Comparison of ENCODE assay signal across 22 cellular contexts in genomic region chr7:129911790-129912189, GRCh38. TPM values are rescaled to one million over a fixed set of nuclear protein-coding genes. Genes with fewer than 3 reads are reported as not detected.
A peak's percentile ranks its signal among the peaks of the same experiment; 100 is the strongest.
DNase-seq lines count a peak whose midpoint lies in the region; ATAC-seq, FAIRE-seq and TF ChIP-seq lines count a peak whose summit lies in the region.
"Had no signal": no experiment of that assay in that cellular context is flagged by ENCODE, and none has a peak within 500 bp of the region (broad histone marks: within the 10 kb centered on the region; RNA-seq: fewer than 3 reads in every experiment).

No MANE protein-coding gene starts in this region.

- CTCF ChIA-PET in SK-N-SH (lab: Yijun Ruan, JAX) (no interaction called here), IMR-90 (lab: Yijun Ruan, JAX) (no interaction called here)
- CTCF ChIA-PET in naive thymus-derived CD4-positive, alpha-beta T cell (lab: Charles Lee) = no interaction called here

- peaks cover 10 to 39% of the 10 kb centered on the region in 2 experiments for H3K4me1 ChIP-seq in SK-N-SH (ENCODE audit: control insufficient read depth in 1 of 2, insufficient read depth in 2 of 2, low read depth in 1 of 2, low read length in 1 of 2)
- H3K4me1 ChIP-seq in IMR-90 (ENCODE audit: control insufficient read depth, insufficient read depth, low read length) = peaks cover 6% of the 10 kb centered on the region
- peaks cover 23% of the 10 kb centered on the region for H3K4me1 ChIP-seq in astrocyte (ENCODE audit: insufficient read depth, low read length)
- H3K4me1 ChIP-seq in naive thymus-derived CD4-positive, alpha-beta T cell (ENCODE audit: control insufficient read depth in 2 of 2, insufficient read depth in 2 of 2, low read length in 2 of 2) = peaks cover 34 to 54% of the 10 kb centered on the region in 2 donors
- H3K4me1 ChIP-seq: SJSA1 had no signal

- no peak for FAIRE-seq in astrocyte (lab: Jason Lieb, UNC)

- no peak overlapping the region for H2BK15ac ChIP-seq in IMR-90 (ENCODE audit: low read depth, low read length)

- no peak for TF ChIP-seq POLR2A in IMR-90 (IDR thresholded peaks at IDR 0.05; ENCODE audit: low read depth, low read length)

- H3K27ac ChIP-seq in SK-N-SH (ENCODE audit: low read depth in 2 of 2, low read length in 1 of 2) (no peak overlapping the region), IMR-90 (ENCODE audit: insufficient read depth, low read length) (no peak overlapping the region), astrocyte (ENCODE audit: low read depth, low read length) (no peak overlapping the region)
- no peak overlapping the region for H3K27ac ChIP-seq in naive thymus-derived CD4-positive, alpha-beta T cell (ENCODE audit: low read depth, low read length)
- H3K27ac ChIP-seq: 22Rv1, PC-9, SJSA1 had no signal

- no peaks in the 10 kb centered on the region for H3K9me3 Mint-ChIP-seq in astrocyte (ENCODE audit: unreplicated experiment)
- H3K9me3 Mint-ChIP-seq in naive thymus-derived CD4-positive, alpha-beta T cell = peaks cover 0 to 8% (median 0%) of the 10 kb centered on the region in 11 donors

- H3K23ac ChIP-seq in IMR-90 (ENCODE audit: low read depth, low read length) = no peak overlapping the region

- H3K4me3 ChIP-seq in SK-N-SH (ENCODE audit: low read depth in 2 of 2, low read length in 1 of 2) (no peak overlapping the region), IMR-90 (ENCODE audit: insufficient read depth, low read depth, low read length) (no peak overlapping the region), astrocyte (ENCODE audit: insufficient read depth, low read depth, low read length) (no peak overlapping the region)
- H3K4me3 ChIP-seq in naive thymus-derived CD4-positive, alpha-beta T cell (ENCODE audit: low read length) = no peak overlapping the region
- H3K4me3 ChIP-seq: GM12878, MG63, PC-9, SJSA1 had no signal

- H4K5ac ChIP-seq in IMR-90 (ENCODE audit: low read depth, low read length) = no peak overlapping the region

- H3K9me1 ChIP-seq in IMR-90 (ENCODE audit: insufficient read depth, low read length) = peaks cover 15% of the 10 kb centered on the region; the same call in 1 of the 2 replicates

- dilution Hi-C loops in IMR-90 (cut with HindIII; ENCODE audit: low sequenced_read_pairs, unreplicated experiment) = no loop called here

- H4K91ac ChIP-seq in IMR-90 (ENCODE audit: insufficient read depth, low read depth, low read length) = no peak overlapping the region

- TF ChIP-seq RAD21 in SK-N-SH (IDR thresholded peaks at IDR 0.05; ENCODE audit: low read length) (no peak), IMR-90 (IDR thresholded peaks at IDR 0.05; ENCODE audit: low read length) (no peak)

- TF ChIP-seq EP300 in SK-N-SH (IDR thresholded peaks at IDR 0.05; ENCODE audit: borderline replicate concordance in 1 of 2, low read depth in 1 of 2, low read length in 1 of 2) = no peak

- H3K27me3 ChIP-seq in SK-N-SH (ENCODE audit: insufficient read depth) = no peaks in the 10 kb centered on the region
- no peaks in the 10 kb centered on the region for H3K27me3 ChIP-seq in IMR-90 (ENCODE audit: control insufficient read depth, insufficient read depth, low read length)
- H3K27me3 ChIP-seq in astrocyte (ENCODE audit: insufficient read depth, low read length) = no peaks in the 10 kb centered on the region
- H3K27me3 ChIP-seq in naive thymus-derived CD4-positive, alpha-beta T cell (ENCODE audit: control insufficient read depth in 2 of 2, insufficient read depth in 2 of 2, low read length in 2 of 2) = no peaks in the 10 kb centered on the region
- H3K27me3 ChIP-seq: MG63, SJSA1 had no signal

- no TSS peak for BruUV-seq in IMR-90 (replicated peaks; lab: Mats Ljungman, UMichigan)

- in situ Hi-C loops in IMR-90 (cut with MboI; ENCODE audit: low sequenced_read_pairs) = no loop called here

- 94% methylated on average over 6 of the region's 6 CpGs for WGBS in SK-N-SH (ENCODE audit: low lambda C conversion rate)
- 100% methylated on average over 1 of the region's 6 CpGs; no CpG with 5 or more reads in 1 of the 2 experiments for WGBS in IMR-90 (ENCODE audit: extremely low coverage in 2 of 2, insufficient read length in 1 of 2), 2 experiments

- intact Hi-C loops in IMR-90 (cut with micrococcal nuclease) = no loop called here
- intact Hi-C loops in naive thymus-derived CD4-positive, alpha-beta T cell (cut with micrococcal nuclease) = no loop called here

- DNase-seq in SK-N-SH = no peak
- peak; percentile 34 for DNase-seq in IMR-90
- no peak for DNase-seq in astrocyte (ENCODE audit: low read depth)
- DNase-seq in naive thymus-derived CD4-positive, alpha-beta T cell = no peak
- no peak for DNase-seq in stimulated activated CD4-positive, alpha-beta T cell treated with anti-CD3 and anti-CD28 coated beads, Interleukin-15, amount 100 ng/mL, for 24 hours
- DNase-seq in effector CD8-positive, alpha-beta T cell (lab: John Stamatoyannopoulos, UW) = no peak
- DNase-seq: COR-L47, DMS 273 treated with DMSO at 0.1 percent for 48 hours, DND-41, GF-D8, MG63, NCI-H1048, NCI-H1436, NCI-H1930, NCI-H226, NCI-H524 treated with DMSO at 0.1 percent for 48 hours, PC-9 had no signal

- H3K4me1 Mint-ChIP-seq in astrocyte (ENCODE audit: low read depth, unreplicated experiment) = peaks cover 54% of the 10 kb centered on the region
- peaks cover 23 to 94% (median 88%) of the 10 kb centered on the region in 7 donors for H3K4me1 Mint-ChIP-seq in naive thymus-derived CD4-positive, alpha-beta T cell

- no peak overlapping the region for H3K4me3 Mint-ChIP-seq in astrocyte (ENCODE audit: unreplicated experiment)
- peak overlapping the region in 3 of 10 donors; percentile 26 to 69 (median 50) for H3K4me3 Mint-ChIP-seq in naive thymus-derived CD4-positive, alpha-beta T cell

- peaks cover 100% of the 10 kb centered on the region for H3K79me2 ChIP-seq in SK-N-SH (ENCODE audit: insufficient read depth)
- H3K79me2 ChIP-seq in astrocyte (ENCODE audit: insufficient read depth, low read length) = peaks cover 95% of the 10 kb centered on the region

- no peak overlapping the region for H2AK9ac ChIP-seq in IMR-90 (replicated peaks; ENCODE audit: low read depth, low read length, poor library complexity)

- H3K9ac ChIP-seq in SK-N-SH (no peak overlapping the region), IMR-90 (ENCODE audit: low read depth, low read length) (no peak overlapping the region), astrocyte (ENCODE audit: low read length) (no peak overlapping the region)

- TF ChIP-seq CTCF in SK-N-SH (IDR thresholded peaks at IDR 0.05) = no peak
- TF ChIP-seq CTCF in IMR-90 (conservative IDR thresholded peaks at IDR 0.05; ENCODE audit: low read depth, low read length) = no peak
- TF ChIP-seq CTCF in astrocyte (IDR thresholded peaks at IDR 0.05; ENCODE audit: insufficient read depth, low read depth, low read length) = no peak

- POLR2A ChIA-PET in SK-N-SH (lab: Yijun Ruan, JAX) (no interaction called here), IMR-90 (lab: Charles Lee; ENCODE audit: unreplicated experiment) (no interaction called here)
- POLR2A ChIA-PET in naive thymus-derived CD4-positive, alpha-beta T cell (lab: Charles Lee) = no interaction called here

- H3K56ac ChIP-seq in IMR-90 (ENCODE audit: extremely low read depth, insufficient read depth, low read length) = no peak overlapping the region

- H3K79me1 ChIP-seq in IMR-90 (ENCODE audit: low read depth in 1 of 2, low read length in 2 of 2) = peaks cover 54 to 87% of the 10 kb centered on the region in 2 experiments

- H2AFZ ChIP-seq in SK-N-SH (ENCODE audit: low read depth) (no peak overlapping the region), IMR-90 (replicated peaks; ENCODE audit: low read length, poor library complexity) (no peak overlapping the region), astrocyte (ENCODE audit: low read depth, low read length) (no peak overlapping the region)
- H2AFZ ChIP-seq: PC-9 had no signal

- no peaks in the 10 kb centered on the region for H3K9me3 ChIP-seq in SK-N-SH
- H3K9me3 ChIP-seq in IMR-90 (ENCODE audit: control insufficient read depth, insufficient read depth, low read length) = no peaks in the 10 kb centered on the region
- no peaks in the 10 kb centered on the region for H3K9me3 ChIP-seq in astrocyte (ENCODE audit: insufficient read depth, low read depth, low read length)
- no peaks in the 10 kb centered on the region for H3K9me3 ChIP-seq in naive thymus-derived CD4-positive, alpha-beta T cell (ENCODE audit: control insufficient read depth in 2 of 3, low read length in 3 of 3)
- H3K9me3 ChIP-seq: MG63, SJSA1 had no signal

- H3K27me3 Mint-ChIP-seq in astrocyte (ENCODE audit: low read depth, unreplicated experiment) = no peaks in the 10 kb centered on the region
- H3K27me3 Mint-ChIP-seq in naive thymus-derived CD4-positive, alpha-beta T cell = no peaks in the 10 kb centered on the region

- H3F3A ChIP-seq in SK-N-SH (replicated peaks; ENCODE audit: insufficient read depth) = peaks cover 35% of the 10 kb centered on the region

- H2BK120ac ChIP-seq in IMR-90 (ENCODE audit: low read depth, low read length) = no peak overlapping the region

- no peak overlapping the region for H4K8ac ChIP-seq in IMR-90 (ENCODE audit: low read depth in 2 of 2, low read length in 2 of 2)

- H3K27ac Mint-ChIP-seq in astrocyte (ENCODE audit: unreplicated experiment) = peak overlapping the region; percentile 8
- peak overlapping the region in 5 of 9 donors; percentile 3 to 89 (median 30) for H3K27ac Mint-ChIP-seq in naive thymus-derived CD4-positive, alpha-beta T cell

- H4K20me1 ChIP-seq in SK-N-SH (ENCODE audit: insufficient read depth) (peaks cover 63% of the 10 kb centered on the region), IMR-90 (ENCODE audit: insufficient read depth, low read length) (peaks cover 91% of the 10 kb centered on the region), astrocyte (ENCODE audit: insufficient read depth, low read length) (peaks cover 96% of the 10 kb centered on the region)

- ATAC-seq in SK-N-SH treated with all-trans-retinoic acid at 6 μM for 48 hours (no peak), IMR-90 (ENCODE audit: low read depth) (peak; percentile 40), GM19397 (IDR thresholded peaks at IDR 0.05; ENCODE audit: unreplicated experiment) (no peak)
- ATAC-seq in naive thymus-derived CD4-positive, alpha-beta T cell = no peak
- ATAC-seq: GM12878 had no signal

- no peak overlapping the region for H3K4ac ChIP-seq in IMR-90 (ENCODE audit: low read depth, low read length)

- H3K36me3 ChIP-seq in SK-N-SH (replicated peaks in 1 of 2; ENCODE audit: control insufficient read depth in 1 of 2, insufficient read depth in 2 of 2, low read length in 1 of 2) = peaks cover 5 to 31% of the 10 kb centered on the region in 2 experiments
- H3K36me3 ChIP-seq in IMR-90 (ENCODE audit: control insufficient read depth, insufficient read depth, low read length) = peaks cover 9% of the 10 kb centered on the region
- H3K36me3 ChIP-seq in astrocyte (ENCODE audit: insufficient read depth, low read length) = peaks cover 3% of the 10 kb centered on the region
- H3K36me3 ChIP-seq in naive thymus-derived CD4-positive, alpha-beta T cell (ENCODE audit: control insufficient read depth in 2 of 3, insufficient read depth in 3 of 3, low read length in 3 of 3) = no peaks in the 10 kb centered on the region

- H3K4me2 ChIP-seq in SK-N-SH (no peak overlapping the region), IMR-90 (ENCODE audit: low read depth, low read length) (no peak overlapping the region), astrocyte (ENCODE audit: low read length) (no peak overlapping the region)
- H3K4me2 ChIP-seq: PC-9 had no signal

- H3K14ac ChIP-seq in IMR-90 (replicated peaks; ENCODE audit: low read depth, low read length) = no peak overlapping the region

- H3K18ac ChIP-seq in IMR-90 (ENCODE audit: low read depth, low read length) = no peak overlapping the region

- no peak overlapping the region for H2BK5ac ChIP-seq in IMR-90 (ENCODE audit: low read depth, low read length, poor library complexity, severe bottlenecking)

- no peaks in the 10 kb centered on the region for H3K9me2 ChIP-seq in SK-N-SH

- H3K36me3 Mint-ChIP-seq in astrocyte (ENCODE audit: low read depth, unreplicated experiment) = peaks cover 14% of the 10 kb centered on the region
- H3K36me3 Mint-ChIP-seq in naive thymus-derived CD4-positive, alpha-beta T cell = peaks cover 6 to 43% (median 31%) of the 10 kb centered on the region in 5 donors

- H2BK20ac ChIP-seq in IMR-90 (ENCODE audit: low read depth, low read length) = no peak overlapping the region

- H2AK5ac ChIP-seq in IMR-90 (ENCODE audit: low read depth, low read length) = no peak overlapping the region

RNA-seq across cellular contexts. Expression of gene UBE2H, which starts 41.0 kb away (rescaled TPM):
- polyA plus RNA-seq in SK-N-SH (2012; rRNA removed) (129 and 162 TPM in 2 replicates), IMR-90 (2012; rRNA removed) (40.0 and 49.4 TPM in 2 replicates)
- 170 and 186 TPM in 2 replicates for polyA plus RNA-seq in SK-N-SH (2012; cell fraction: cytosol; rRNA removed)
- 118 and 177 TPM in 2 replicates for polyA plus RNA-seq in SK-N-SH (2012; cell fraction: nucleus; rRNA removed)
- total RNA-seq in IMR-90 (2012; rRNA removed) (34.6 and 39.2 TPM in 2 replicates), astrocyte (171 and 194 TPM in 2 replicates)
- 56.6 and 107 TPM in 2 replicates for polyA plus RNA-seq in IMR-90 (2012; cell fraction: cytosol; rRNA removed)
- polyA plus RNA-seq in IMR-90 (2012; cell fraction: nucleus; rRNA removed; ENCODE audit: low replicate concordance) = 23.4 and 92.0 TPM in 2 replicates
- total RNA-seq in naive thymus-derived CD4-positive, alpha-beta T cell = 10 to 100 TPM; 32.0 to 69.2 (median 49.1) TPM
- 10 to 100 TPM; 40.3 to 53.9 TPM for polyA plus RNA-seq in naive thymus-derived CD4-positive, alpha-beta T cell
